11 cellular contexts compared by ENCODE assay signal in the genomic region with DNA sequence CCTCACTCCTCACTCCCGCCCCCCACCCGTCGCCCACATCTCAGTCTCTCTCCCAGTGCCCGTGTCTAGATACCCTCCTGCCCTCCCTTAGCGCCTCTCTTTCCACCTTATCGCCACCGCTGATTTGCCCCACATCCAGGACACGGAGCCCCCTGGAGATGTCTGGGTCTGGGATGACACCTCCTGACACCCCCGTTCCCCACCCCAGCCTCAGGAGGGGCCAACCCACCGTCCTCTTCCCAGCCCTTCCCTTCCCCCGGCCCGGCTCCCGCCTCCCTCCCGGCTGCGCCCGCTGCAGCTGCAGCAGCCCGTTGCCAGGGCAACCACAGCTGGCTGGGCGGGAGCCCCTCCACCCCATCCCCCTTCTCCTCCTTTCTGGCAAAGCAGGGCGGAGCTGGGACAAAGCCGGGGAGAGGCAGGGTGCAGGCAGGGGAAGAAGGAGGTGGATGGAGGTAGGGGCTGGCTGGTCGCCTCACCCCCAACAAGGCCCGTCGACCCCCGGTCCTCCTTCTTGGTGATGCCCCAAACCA. TPM values are rescaled to one million over a fixed set of nuclear protein-coding genes. Genes with fewer than 3 reads are reported as not detected.
DNase-seq lines count a peak whose midpoint lies in the region; ATAC-seq, FAIRE-seq and TF ChIP-seq lines count a peak whose summit lies in the region.
"Had no signal": no experiment of that assay in that cellular context is flagged by ENCODE, and none has a peak within 500 bp of the region (broad histone marks: within the 10 kb centered on the region; RNA-seq: fewer than 3 reads in every experiment).

No MANE protein-coding gene starts in this region.

- H3K4me3 ChIP-seq in kidney (ENCODE audit: low read length in 2 of 2): no peak overlapping the region
- H3K4me3 ChIP-seq: lung had no signal

- H3K27ac ChIP-seq in kidney (ENCODE audit: low read depth in 2 of 2, low read length in 2 of 2): no peak overlapping the region

- H3K36me3 ChIP-seq in kidney (ENCODE audit: control insufficient read depth in 1 of 2, insufficient read depth in 2 of 2, low read length in 2 of 2): no peaks in the 10 kb centered on the region

- H3K9me3 ChIP-seq in kidney (ENCODE audit: control insufficient read depth in 1 of 2, low read length in 2 of 2): no peaks in the 10 kb centered on the region

- FAIRE-seq in kidney (lab: Jason Lieb, UNC): no peak

- H3K4me1 ChIP-seq in kidney (ENCODE audit: control insufficient read depth in 1 of 2, insufficient read depth in 1 of 2, low read depth in 1 of 2, low read length in 2 of 2): peaks cover 0 to 11% of the 10 kb centered on the region in 2 donors

- TF ChIP-seq CTCF in kidney (IDR thresholded peaks at IDR 0.05; ENCODE audit: borderline replicate concordance, extremely low read depth, insufficient read depth): no peak

- intact Hi-C loops in kidney (cut with DNase I): no loop called here

- DNase-seq in C1 segment of cervical spinal cord (lab: John Stamatoyannopoulos, UW) (peak in 12 of 14 donors; percentile 6 to 68 (median 42)), NCI-H526 (lab: John Stamatoyannopoulos, UW) (peak; percentile 37 to 86), globus pallidus (ENCODE audit: low spot score) (peak; percentile 84), nucleus accumbens (lab: John Stamatoyannopoulos, UW) (peak in 54 of 56 donors; percentile 32 to 91 (median 79)), kidney (no peak), AG08395 (ENCODE audit: low spot score) (no peak), DMS114 treated with DMSO at 0.1 percent for 48 hours (lab: John Stamatoyannopoulos, UW; ENCODE audit: unreplicated experiment) (no peak)
- DNase-seq: activated CD8-positive, alpha-beta memory T cell treated with anti-CD3 and anti-CD28 coated beads for 24 hours; KBM-7 had no signal

- ATAC-seq in GM19455 (IDR thresholded peaks at IDR 0.05; ENCODE audit: unreplicated experiment): no peak

- no peak overlapping the region for H3K9ac ChIP-seq in kidney (ENCODE audit: low read length in 2 of 2)

RNA-seq across cellular contexts. Expression of gene DPF1, which starts 13.5 kb away (rescaled TPM):
- total RNA-seq in kidney: not detected
- polyA plus RNA-seq in kidney (ENCODE audit: insufficient read depth, low read depth, low replicate concordance): not detected

RNA-seq across cellular contexts. Expression of gene PPP1R14A, which starts 45.7 kb away (rescaled TPM):
- 66.0 TPM for total RNA-seq in kidney
- polyA plus RNA-seq in kidney (ENCODE audit: insufficient read depth, low read depth, low replicate concordance): 69.9 TPM

RNA-seq across cellular contexts. Expression of gene SPINT2, which starts 53.9 kb away (rescaled TPM):
- 381 TPM for total RNA-seq in kidney
- polyA plus RNA-seq in kidney (ENCODE audit: insufficient read depth, low read depth, low replicate concordance): 425 TPM

Comparison
In these comparisons a context has a peak if more than half of its experiments do, and no peak if none do; other contexts are left out.
1. DNase-seq: peak in C1 segment of cervical spinal cord (12 of 14), NCI-H526 (2 of 2), globus pallidus (single experiment) and nucleus accumbens (54 of 56); none in kidney (single experiment), AG08395 (single experiment) and DMS114 treated with DMSO at 0.1 percent for 48 hours (single experiment).